Comparison of ENCODE assay signal across 22 cellular contexts in the genomic region with DNA sequence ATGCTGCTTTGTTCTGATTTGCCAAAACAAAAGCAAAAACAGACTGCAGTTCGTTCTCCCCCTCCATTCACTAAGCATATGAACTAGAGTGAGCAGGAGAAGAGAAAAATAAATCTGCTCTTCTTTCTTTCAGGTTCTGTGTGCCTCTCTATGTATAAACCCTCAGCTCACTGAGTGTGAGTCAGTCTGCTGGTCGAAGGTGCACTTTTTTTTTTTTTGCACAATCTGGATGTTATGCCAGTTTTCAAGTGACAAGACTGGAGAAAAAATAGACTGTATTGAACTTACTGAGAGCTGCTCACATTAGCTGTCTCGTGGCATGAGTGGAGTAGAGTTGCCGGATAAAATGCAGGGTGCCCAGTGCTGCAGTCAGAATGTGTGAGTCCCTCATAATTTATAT.
"Had no signal": no experiment of that assay in that cellular context is flagged by ENCODE, and none has a peak within 500 bp of the region (broad histone marks: within the 10 kb centered on the region; RNA-seq: fewer than 3 reads in every experiment).

No MANE protein-coding gene starts in this region.

- H3K9me3 ChIP-seq: adrenal gland, thoracic aorta had no signal

- H3K4me3 Mint-ChIP-seq: activated T-cell treated with anti-CD3 and anti-CD28 coated beads, Interleukin-2, amount 50 U/mL, for 72 hours; nephron progenitor cell; stimulated activated effector memory CD8-positive, alpha-beta T cell treated with anti-CD3 and anti-CD28 coated beads, Interleukin-12 subunit alpha, Interleukin-12 subunit beta, amount 100 ng/mL, for 72 hours had no signal

- H3K9me3 Mint-ChIP-seq: nephron progenitor cell; stimulated activated effector memory CD8-positive, alpha-beta T cell treated with anti-CD3 and anti-CD28 coated beads, Interleukin-12 subunit alpha, Interleukin-12 subunit beta, amount 100 ng/mL, for 72 hours had no signal

- H3K36me3 Mint-ChIP-seq: activated naive CD4-positive, alpha-beta T cell treated with anti-CD3 and anti-CD28 coated beads, Interleukin-2, amount 50 U/mL, for 72 hours; stimulated activated effector memory CD8-positive, alpha-beta T cell treated with anti-CD3 and anti-CD28 coated beads, Interleukin-12 subunit alpha, Interleukin-12 subunit beta, amount 100 ng/mL, for 72 hours had no signal

- H3K4me1 ChIP-seq: adrenal gland, left lung, upper lobe of left lung had no signal

- H3K4me1 Mint-ChIP-seq: nephron progenitor cell; stimulated activated effector memory CD8-positive, alpha-beta T cell treated with anti-CD3 and anti-CD28 coated beads, Interleukin-12 subunit alpha, Interleukin-12 subunit beta, amount 100 ng/mL, for 72 hours had no signal

- FAIRE-seq: kidney had no signal

- H3K27ac Mint-ChIP-seq: activated naive CD4-positive, alpha-beta T cell treated with anti-CD3 and anti-CD28 coated beads, Interleukin-2, amount 50 U/mL, for 72 hours; activated T-cell treated with anti-CD3 and anti-CD28 coated beads, Interleukin-2, amount 50 U/mL, for 72 hours; nephron progenitor cell; stimulated activated effector memory CD8-positive, alpha-beta T cell treated with anti-CD3 and anti-CD28 coated beads, Interleukin-12 subunit alpha, Interleukin-12 subunit beta, amount 100 ng/mL, for 72 hours had no signal

- H3K4me3 ChIP-seq: adrenal gland, cardiac muscle cell, left lung, thoracic aorta, upper lobe of left lung had no signal

- H3K36me3 ChIP-seq: adrenal gland, cardiac muscle cell, left lung, thoracic aorta, upper lobe of left lung had no signal

- DNase-seq: activated CD8-positive, alpha-beta memory T cell treated with anti-CD3 and anti-CD28 coated beads for 24 hours; activated CD8-positive, alpha-beta memory T cell treated with anti-CD3 and anti-CD28 coated beads, Interleukin-2, amount 50 U/mL, for 48 hours; activated gamma-delta T cell; activated T-cell treated with anti-CD3 and anti-CD28 coated beads, Interleukin-2, amount 50 U/mL, for 72 hours; adrenal gland; dermis blood vessel endothelial cell; effector memory CD4-positive, alpha-beta T cell; foreskin melanocyte; head of caudate nucleus; kidney; left lung; nephron progenitor cell; stimulated activated CD4-positive, alpha-beta T cell treated with anti-CD3 and anti-CD28 coated beads, Interleukin-4, amount 100 ng/mL, for 24 hours; T-helper 1 cell; T-helper 9 cell; upper lobe of left lung had no signal

- H3K27me3 ChIP-seq: adrenal gland, cardiac muscle cell, left lung, upper lobe of left lung had no signal

- H3K27ac ChIP-seq: adrenal gland, cardiac muscle cell, left lung, thoracic aorta, upper lobe of left lung had no signal

- ATAC-seq: activated CD4-positive, CD25-positive, alpha-beta regulatory T cell treated with anti-CD3 and anti-CD28 coated beads, Interleukin-2, amount 50 U/mL, for 24 hours; activated naive CD4-positive, alpha-beta T cell treated with anti-CD3 and anti-CD28 coated beads, Interleukin-2, amount 50 U/mL, for 72 hours; activated T-cell treated with anti-CD3 and anti-CD28 coated beads, Interleukin-2, amount 50 U/mL, for 72 hours; left lung; sciatic nerve; stimulated activated effector memory CD8-positive, alpha-beta T cell treated with anti-CD3 and anti-CD28 coated beads, Interleukin-12 subunit alpha, Interleukin-12 subunit beta, amount 100 ng/mL, for 72 hours had no signal
